ENCODE assay signal across 8 cellular contexts in the genomic region with DNA sequence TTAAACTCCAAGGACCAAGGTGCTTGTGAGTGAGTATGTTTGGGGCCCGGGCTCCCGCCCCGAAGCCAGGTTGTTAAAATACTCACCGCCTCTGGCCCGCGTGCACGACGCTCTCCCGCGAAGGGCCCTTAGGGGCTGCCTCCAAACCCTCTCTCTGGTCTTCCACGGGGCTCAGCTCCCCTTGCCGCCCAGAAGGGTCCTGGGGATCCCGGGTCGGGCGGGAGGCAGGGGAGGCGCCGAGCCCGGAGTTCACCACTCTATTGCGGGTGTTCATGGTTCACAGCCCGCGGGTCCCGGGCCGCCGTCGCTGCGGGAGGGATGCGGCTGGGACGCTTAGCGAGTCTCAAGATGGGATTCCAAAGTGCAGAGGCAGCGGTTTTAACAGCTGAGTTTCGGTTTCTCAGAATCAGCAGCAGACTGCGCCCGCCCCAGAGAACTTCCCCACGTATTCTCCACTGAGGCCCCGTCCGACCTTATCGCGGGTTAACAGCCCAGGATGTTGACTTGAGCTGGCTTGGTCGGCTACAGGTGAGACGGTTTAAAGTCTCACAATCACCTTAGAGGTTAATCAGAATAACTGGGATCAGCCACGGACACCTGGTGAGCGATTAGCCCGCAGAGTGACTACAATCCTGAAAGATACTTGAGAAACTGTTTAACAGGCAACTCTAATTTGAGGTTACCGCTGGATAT. TPM values are rescaled to one million over a fixed set of nuclear protein-coding genes. Genes with fewer than 3 reads are reported as not detected.
DNase-seq lines count a peak whose midpoint lies in the region; ATAC-seq and TF ChIP-seq lines count a peak whose summit lies in the region.

A gene with protein sequence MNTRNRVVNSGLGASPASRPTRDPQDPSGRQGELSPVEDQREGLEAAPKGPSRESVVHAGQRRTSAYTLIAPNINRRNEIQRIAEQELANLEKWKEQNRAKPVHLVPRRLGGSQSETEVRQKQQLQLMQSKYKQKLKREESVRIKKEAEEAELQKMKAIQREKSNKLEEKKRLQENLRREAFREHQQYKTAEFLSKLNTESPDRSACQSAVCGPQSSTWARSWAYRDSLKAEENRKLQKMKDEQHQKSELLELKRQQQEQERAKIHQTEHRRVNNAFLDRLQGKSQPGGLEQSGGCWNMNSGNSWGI (minus strand): TSS at position 350 of the 693 bp plus-strand sequence. CDS start 76 bp downstream, at position 274.

- peak within 1 kb of the TSS; percentile 83 to 94 (median 92) for H3K27ac ChIP-seq in Peyer's patch
- H3K27ac ChIP-seq in thyroid gland, result peak within 1 kb of the TSS; percentile 58 to 88 (median 82)

- no peaks in the 10 kb centered on the region for H3K27me3 ChIP-seq in Peyer's patch
- no peaks in the 10 kb centered on the region for H3K27me3 ChIP-seq in thyroid gland

- TF ChIP-seq POLR2A in GM18526 (IDR thresholded peaks at IDR 0.05; ENCODE audit: extremely low read depth, insufficient read length) (peak; percentile 66), Peyer's patch (IDR thresholded peaks at IDR 0.05) (peak; percentile 20 to 50), thyroid gland (IDR thresholded peaks at IDR 0.05) (peak in 1 of 2 donors; percentile 42)

- peak within 1 kb of the TSS; percentile 85 for H3K4me3 Mint-ChIP-seq in osteocyte (ENCODE audit: unreplicated experiment)

- intact Hi-C loops in thyroid gland (cut with DNase I), result no loop called here

- no peaks in the 10 kb centered on the region for H3K36me3 Mint-ChIP-seq in osteocyte (ENCODE audit: unreplicated experiment)

- peaks cover 51% of the 10 kb centered on the region for H3K4me1 Mint-ChIP-seq in osteocyte (ENCODE audit: unreplicated experiment)

- peak within 1 kb of the TSS; percentile 99 for H3K27ac Mint-ChIP-seq in osteocyte (ENCODE audit: unreplicated experiment)

- H3K27me3 Mint-ChIP-seq in osteocyte (ENCODE audit: unreplicated experiment), result no peaks in the 10 kb centered on the region

- 2 to 3% methylated on average over 32 to 44 of the region's 44 CpGs for WGBS in thyroid gland, 2 donors

- H3K4me3 ChIP-seq in Peyer's patch (peak within 1 kb of the TSS; percentile 52 to 76 (median 64)), thyroid gland (replicated peaks in 1 of 3) (peak within 1 kb of the TSS; percentile 61 to 89 (median 77))

- H3K9me3 ChIP-seq in Peyer's patch (no peaks in the 10 kb centered on the region), thyroid gland (no peaks in the 10 kb centered on the region)

- no peak for TF ChIP-seq CTCF in Peyer's patch (IDR thresholded peaks at IDR 0.05)
- TF ChIP-seq CTCF in osteocyte (IDR thresholded peaks at IDR 0.05), result no peak
- no peak for TF ChIP-seq CTCF in thyroid gland (IDR thresholded peaks at IDR 0.05)

- H3K4me1 ChIP-seq in Peyer's patch (peaks cover 0 to 18% (median 3%) of the 10 kb centered on the region in 4 donors), thyroid gland (peaks cover 12 to 15% of the 10 kb centered on the region in 2 donors)

- H3K36me3 ChIP-seq in Peyer's patch (no peaks in the 10 kb centered on the region), thyroid gland (no peaks in the 10 kb centered on the region)

- DNase-seq in Peyer's patch (peak; percentile 81 to 92 (median 84)), globus pallidus (ENCODE audit: low spot score) (peak; percentile 46), osteocyte (ENCODE audit: extremely low spot score, unreplicated experiment) (peak; percentile 88), thyroid gland (peak; percentile 62 to 64), NCI-H82 treated with DMSO at 0.1 percent for 48 hours (lab: John Stamatoyannopoulos, UW; ENCODE audit: unreplicated experiment) (no peak)
- DNase-seq in activated gamma-delta T cell treated with anti-CD3 and anti-CD28 coated beads, Interleukin-2, amount 50 U/mL, for 16 hours (ENCODE audit: low read depth), result peak; percentile 60

- no peaks in the 10 kb centered on the region for H3K9me3 Mint-ChIP-seq in osteocyte (ENCODE audit: unreplicated experiment)

- peak; percentile 82 for ATAC-seq in HG02885 (IDR thresholded peaks at IDR 0.05; ENCODE audit: poor library complexity, unreplicated experiment)

RNA-seq across cellular contexts. Expression of the gene that starts here (rescaled TPM):
- total RNA-seq in Peyer's patch (10 to 100 TPM in 3 of 4 donors, 1 to 10 TPM in 1; 8.8 to 45.4 (median 22.1) TPM), osteocyte (10.5 and 13.2 TPM in 2 replicates), thyroid gland (10 to 100 TPM in 1 of 4 donors, 1 to 10 TPM in 3; 3.8 to 12.8 (median 6.0) TPM)
